In the genomic region with DNA sequence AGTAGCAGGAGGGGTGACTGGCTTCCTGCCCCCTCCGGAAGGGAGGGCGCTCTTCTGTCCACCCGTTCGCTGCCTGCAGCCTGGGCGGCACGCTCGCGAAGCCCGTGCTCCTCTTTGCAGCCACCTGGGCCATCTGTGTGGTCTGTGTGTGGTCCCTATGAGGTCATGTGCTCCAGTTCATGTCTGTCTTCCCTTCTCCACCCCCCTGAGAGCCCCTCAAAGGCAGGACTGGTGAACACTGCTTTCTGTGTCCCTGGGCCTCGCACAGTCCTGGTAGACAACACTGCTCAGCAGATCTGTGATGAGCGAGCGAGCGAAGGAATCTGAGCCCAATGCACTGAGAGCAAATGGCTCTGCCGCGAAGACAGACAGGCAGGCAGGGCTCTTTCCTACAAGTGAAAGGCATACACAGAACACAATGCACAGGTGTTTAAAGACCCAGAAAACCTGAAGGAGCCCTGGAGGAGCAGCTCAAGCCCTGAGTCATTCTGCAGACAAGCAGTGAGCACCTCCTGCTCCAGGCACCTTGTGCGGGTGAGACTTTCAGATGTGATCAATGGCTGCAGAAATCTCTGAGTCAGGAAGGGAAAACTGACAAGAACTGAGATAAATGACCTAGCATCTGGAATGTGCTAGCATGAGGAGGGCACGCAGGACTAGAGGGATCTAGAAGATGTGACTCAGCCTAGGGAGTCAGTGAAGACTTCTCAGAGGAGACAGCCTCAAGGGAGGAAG, we compare ENCODE assay signal across 15 cellular contexts. TPM values are rescaled to one million over a fixed set of nuclear protein-coding genes. Genes with fewer than 3 reads are reported as not detected.
A peak's percentile ranks its signal among the peaks of the same experiment; 100 is the strongest.
DNase-seq lines count a peak whose midpoint lies in the region; ATAC-seq and TF ChIP-seq lines count a peak whose summit lies in the region.
"Had no signal": no experiment of that assay in that cellular context is flagged by ENCODE, and none has a peak within 500 bp of the region (broad histone marks: within the 10 kb centered on the region; RNA-seq: fewer than 3 reads in every experiment).

No MANE protein-coding gene starts in this region.

- H3K9me3 ChIP-seq in breast epithelium: no peaks in the 10 kb centered on the region
- H3K9me3 ChIP-seq: tibial artery had no signal

- H3K36me3 ChIP-seq in breast epithelium: no peaks in the 10 kb centered on the region

- CTCF ChIA-PET in MCF 10A (lab: Yijun Ruan, JAX): interaction anchor here (0.7 kb wide), 1 partner anchor 183 kb away, joined by 4 read pairs; no protein-coding TSS in a partner anchor
- CTCF ChIA-PET in T-cell (lab: Charles Lee): no interaction called here

- peaks cover 8% of the 10 kb centered on the region for H3K36me3 Mint-ChIP-seq in MCF 10A (ENCODE audit: insufficient read depth, unreplicated experiment)
- peaks cover 16% of the 10 kb centered on the region for H3K36me3 Mint-ChIP-seq in T-cell
- H3K36me3 Mint-ChIP-seq: natural killer cell had no signal

- H3K4me3 Mint-ChIP-seq in MCF 10A (ENCODE audit: unreplicated experiment) (no peak overlapping the region), T-cell (no peak overlapping the region)
- H3K4me3 Mint-ChIP-seq: activated CD8-positive, alpha-beta T cell treated with anti-CD3 and anti-CD28 coated beads, Interleukin-2, amount 10 ng/mL, durations not matched to agents 7 days and 5 days; natural killer cell had no signal

- TF ChIP-seq POLR2A in breast epithelium (IDR thresholded peaks at IDR 0.05): no peak

- DNase-seq in MCF 10A (ENCODE audit: unreplicated experiment) (peak; percentile 22), breast epithelium (ENCODE audit: low spot score in 2 of 2) (no peak), amniotic stem cell (lab: John Stamatoyannopoulos, UW) (peak; percentile 44), head of caudate nucleus (peak in 30 of 42 donors; percentile 10 to 75 (median 41)), T-cell (no peak), NCI-H1048 (lab: John Stamatoyannopoulos, UW) (no peak), HK-2 (ENCODE audit: unreplicated experiment) (no peak), middle frontal gyrus (ENCODE audit: extremely low spot score, low spot score) (no peak)
- DNase-seq: activated CD8-positive, alpha-beta T cell treated with anti-CD3 and anti-CD28 coated beads, Interleukin-2, amount 10 ng/mL, durations not matched to agents 7 days and 5 days; activated gamma-delta T cell; DMS79; kidney; natural killer cell; OCI-M1; tibial artery had no signal

- H3K4me1 ChIP-seq in breast epithelium: no peaks in the 10 kb centered on the region
- H3K4me1 ChIP-seq: tibial artery had no signal

- H3K9me3 Mint-ChIP-seq in MCF 10A (ENCODE audit: unreplicated experiment) (no peaks in the 10 kb centered on the region), T-cell (no peaks in the 10 kb centered on the region)
- H3K9me3 Mint-ChIP-seq: natural killer cell had no signal

- H3K4me1 Mint-ChIP-seq in MCF 10A (ENCODE audit: insufficient read depth, unreplicated experiment) (peaks cover 8% of the 10 kb centered on the region), T-cell (no peaks in the 10 kb centered on the region)
- H3K4me1 Mint-ChIP-seq: natural killer cell had no signal

- no peak overlapping the region for H3K27ac ChIP-seq in breast epithelium
- H3K27ac ChIP-seq: tibial artery had no signal

- H3K27me3 Mint-ChIP-seq in MCF 10A (ENCODE audit: insufficient read depth, unreplicated experiment): no peaks in the 10 kb centered on the region
- no peaks in the 10 kb centered on the region for H3K27me3 Mint-ChIP-seq in T-cell

- no peak for TF ChIP-seq CTCF in MCF 10A (IDR thresholded peaks at IDR 0.05; ENCODE audit: unreplicated experiment)
- no peak for TF ChIP-seq CTCF in breast epithelium (IDR thresholded peaks at IDR 0.05)

- BruUV-seq in MCF 10A (replicated peaks; lab: Mats Ljungman, UMichigan): no TSS peak

- POLR2A ChIA-PET in MCF 10A (lab: Yijun Ruan, JAX) (no interaction called here), T-cell (lab: Charles Lee) (interaction anchor here in 1 of 2 donors (0.6 kb wide), 1 partner anchor 1879 kb away, joined by 3 read pairs; no protein-coding TSS in a partner anchor)

- no peak overlapping the region for H3K27ac Mint-ChIP-seq in MCF 10A (ENCODE audit: low read depth, unreplicated experiment)
- H3K27ac Mint-ChIP-seq in T-cell: no peak overlapping the region
- H3K27ac Mint-ChIP-seq: activated CD8-positive, alpha-beta T cell treated with anti-CD3 and anti-CD28 coated beads, Interleukin-2, amount 10 ng/mL, durations not matched to agents 7 days and 5 days had no signal

- intact Hi-C loops in MCF 10A (cut with micrococcal nuclease): no loop called here
- intact Hi-C loops in breast epithelium (cut with DNase I; ENCODE audit: low total_unique reads): no loop called here
- intact Hi-C loops in head of caudate nucleus (cut with DNase I): no loop called here

- no peak for ATAC-seq in T-cell (replicated peaks in 1 of 4)
- ATAC-seq: activated CD8-positive, alpha-beta T cell treated with anti-CD3 and anti-CD28 coated beads, Interleukin-2, amount 10 ng/mL, durations not matched to agents 7 days and 5 days; natural killer cell had no signal

- no peak overlapping the region for H3K4me3 ChIP-seq in breast epithelium
- H3K4me3 ChIP-seq: tibial artery had no signal

- H3K27me3 ChIP-seq in breast epithelium: no peaks in the 10 kb centered on the region
- H3K27me3 ChIP-seq: tibial artery had no signal

RNA-seq across cellular contexts. Expression of gene PPP1R3G, which starts 27.1 kb away (rescaled TPM):
- 0.07 TPM in 2 replicates for total RNA-seq in MCF 10A (2022)
- 1 to 10 TPM; 1.2 to 3.2 (median 1.6) TPM for total RNA-seq in breast epithelium
- total RNA-seq in T-cell: under 1 TPM in 2 of 5 donors, not detected in 3; 0.06 to 0.07 TPM

Comparison
In these comparisons a context has a peak if more than half of its experiments do, and no peak if none do; other contexts are left out.
1. DNase-seq: peak in MCF 10A (single experiment), amniotic stem cell (single experiment) and head of caudate nucleus (30 of 42); none in breast epithelium (0 of 2), T-cell (0 of 34), NCI-H1048 (single experiment), HK-2 (single experiment) and middle frontal gyrus (single experiment).